15 cellular contexts compared by ENCODE assay signal in genomic region chr7:75985009-75985517, GRCh38.
"Had no signal": no experiment of that assay in that cellular context is flagged by ENCODE, and none has a peak within 500 bp of the region (broad histone marks: within the 10 kb centered on the region; RNA-seq: fewer than 3 reads in every experiment).

No MANE protein-coding gene starts in this region.

- H3K27ac ChIP-seq: thyroid gland had no signal

- DNase-seq: activated CD4-positive, alpha-beta T cell treated with anti-CD3 and anti-CD28 coated beads, Interleukin-2, amount 50 U/mL, for 4 hours; activated effector memory CD4-positive, alpha-beta T cell treated with Interleukin-2 at 50 U/mL for 16 hours; activated naive CD4-positive, alpha-beta T cell treated with anti-CD3 and anti-CD28 coated beads for 36 hours; activated T-cell treated with anti-CD3 and anti-CD28 coated beads, Interleukin-2, amount 50 U/mL, for 72 hours; effector CD4-positive, alpha-beta T cell; hippocampal formation; mesenchymal stem cell; sigmoid colon; stimulated activated CD4-positive, alpha-beta T cell treated with anti-CD3 and anti-CD28 coated beads, Interleukin-2, amount 100 ng/mL, for 48 hours; stimulated activated CD8-positive, alpha-beta memory T cell treated with anti-CD3 and anti-CD28 coated beads, Interleukin-4, amount 100 ng/mL, for 48 hours; stimulated activated naive CD4-positive, alpha-beta T cell; T-helper 1 cell; thyroid gland had no signal

- H3K4me3 Mint-ChIP-seq: activated naive CD4-positive, alpha-beta T cell treated with anti-CD3 and anti-CD28 coated beads for 36 hours; activated T-cell treated with anti-CD3 and anti-CD28 coated beads, Interleukin-2, amount 50 U/mL, for 72 hours; dendritic cell treated with granulocyte-macrophage colony-stimulating factor and Interleukin-4, amounts not matched to agents 40 ng/mL and 50 ng/mL, for 4 days; nephron had no signal

- ATAC-seq: activated T-cell treated with anti-CD3 and anti-CD28 coated beads, Interleukin-2, amount 50 U/mL, for 72 hours had no signal

- H3K9me3 Mint-ChIP-seq: activated naive CD4-positive, alpha-beta T cell treated with anti-CD3 and anti-CD28 coated beads for 36 hours; activated T-cell treated with anti-CD3 and anti-CD28 coated beads, Interleukin-2, amount 50 U/mL, for 72 hours; dendritic cell treated with granulocyte-macrophage colony-stimulating factor and Interleukin-4, amounts not matched to agents 40 ng/mL and 50 ng/mL, for 4 days; nephron had no signal

- H3K27ac Mint-ChIP-seq: activated naive CD4-positive, alpha-beta T cell treated with anti-CD3 and anti-CD28 coated beads for 36 hours; activated T-cell treated with anti-CD3 and anti-CD28 coated beads, Interleukin-2, amount 50 U/mL, for 72 hours; dendritic cell treated with granulocyte-macrophage colony-stimulating factor and Interleukin-4, amounts not matched to agents 40 ng/mL and 50 ng/mL, for 4 days; nephron had no signal

- H3K27me3 ChIP-seq: sigmoid colon, thyroid gland had no signal

- H3K27me3 Mint-ChIP-seq: dendritic cell treated with granulocyte-macrophage colony-stimulating factor and Interleukin-4, amounts not matched to agents 40 ng/mL and 50 ng/mL, for 4 days had no signal

- H3K4me3 ChIP-seq: sigmoid colon, thyroid gland had no signal

- H3K9me3 ChIP-seq: sigmoid colon, thyroid gland had no signal
